Comparison of ENCODE assay signal across 1 cellular context in the genomic region with DNA sequence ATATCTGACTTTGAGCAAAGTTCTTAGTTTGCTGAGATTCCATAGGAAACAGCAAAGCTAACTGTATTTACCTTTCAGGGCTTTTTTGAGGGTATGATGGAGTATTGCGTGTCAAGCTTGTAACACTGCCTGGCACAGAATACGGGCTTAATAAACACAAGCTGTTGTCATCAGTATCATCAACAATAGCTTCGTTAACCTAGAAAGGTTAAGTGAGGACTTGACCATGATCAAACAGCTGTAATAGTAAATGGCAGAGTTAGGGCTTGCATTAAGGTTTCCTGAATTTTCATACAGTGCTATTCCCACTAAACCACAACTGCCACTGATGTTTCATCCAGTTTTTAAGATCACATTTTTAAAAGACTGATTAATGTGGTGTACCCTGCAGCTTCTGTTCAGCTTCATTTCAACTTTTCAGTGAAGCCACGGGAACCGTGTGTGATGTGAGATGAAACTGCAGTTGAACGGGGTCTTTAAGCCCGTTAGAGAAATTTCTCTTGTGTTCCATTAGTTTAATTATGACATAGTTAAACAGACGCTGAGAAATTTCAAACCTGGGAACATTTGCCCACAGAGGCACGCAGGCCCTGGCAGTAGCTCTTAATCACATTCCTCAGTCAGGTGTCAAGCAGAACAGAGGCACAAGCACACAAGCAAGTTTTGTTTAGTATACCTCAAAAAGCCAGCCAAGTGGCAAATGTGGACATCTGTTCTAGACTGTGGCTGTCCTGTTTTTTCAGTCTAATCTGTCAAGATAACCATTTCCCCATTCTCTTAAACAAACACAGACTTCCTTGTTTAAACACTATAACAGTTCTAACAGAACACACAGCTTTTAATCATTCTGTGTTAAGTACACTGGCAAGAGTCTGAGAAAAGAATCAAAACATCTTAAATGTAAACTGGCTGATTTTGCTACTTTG.
TF ChIP-seq lines count a peak whose summit lies in the region.

No MANE protein-coding gene starts in this region.

TF ChIP-seq in HepG2, 621 proteins besides CTCF, POLR2A, EP300 and RAD21 (continued from another document and continues in another):
- TF ChIP-seq NR2F6 (IDR thresholded peaks at IDR 0.05) = peak; percentile 84
- peak; percentile 81 for TF ChIP-seq NR2F6 (CRISPR knock-in tag; IDR thresholded peaks at IDR 0.05)
- peak; percentile 30; the same call in 1 of the 2 replicates for TF ChIP-seq ZNF12 (CRISPR knock-in tag; IDR thresholded peaks at IDR 0.05)
- no peak for TF ChIP-seq SRSF9 (IDR thresholded peaks at IDR 0.05; ENCODE audit: borderline replicate concordance, insufficient read depth, low read depth, low read length, poor library complexity, severe bottlenecking)
- TF ChIP-seq SMARCE1 (IDR thresholded peaks at IDR 0.05; ENCODE audit: borderline replicate concordance) = no peak
- TF ChIP-seq ZNF709 (CRISPR knock-in tag; IDR thresholded peaks at IDR 0.05) = no peak
- no peak for TF ChIP-seq ZNF274 (CRISPR knock-in tag; IDR thresholded peaks at IDR 0.05)
- no peak for TF ChIP-seq NRL (CRISPR knock-in tag; IDR thresholded peaks at IDR 0.05; ENCODE audit: borderline replicate concordance)
- peak; percentile 88 for TF ChIP-seq RARA (CRISPR knock-in tag; IDR thresholded peaks at IDR 0.05)
- TF ChIP-seq, protein P1, sequence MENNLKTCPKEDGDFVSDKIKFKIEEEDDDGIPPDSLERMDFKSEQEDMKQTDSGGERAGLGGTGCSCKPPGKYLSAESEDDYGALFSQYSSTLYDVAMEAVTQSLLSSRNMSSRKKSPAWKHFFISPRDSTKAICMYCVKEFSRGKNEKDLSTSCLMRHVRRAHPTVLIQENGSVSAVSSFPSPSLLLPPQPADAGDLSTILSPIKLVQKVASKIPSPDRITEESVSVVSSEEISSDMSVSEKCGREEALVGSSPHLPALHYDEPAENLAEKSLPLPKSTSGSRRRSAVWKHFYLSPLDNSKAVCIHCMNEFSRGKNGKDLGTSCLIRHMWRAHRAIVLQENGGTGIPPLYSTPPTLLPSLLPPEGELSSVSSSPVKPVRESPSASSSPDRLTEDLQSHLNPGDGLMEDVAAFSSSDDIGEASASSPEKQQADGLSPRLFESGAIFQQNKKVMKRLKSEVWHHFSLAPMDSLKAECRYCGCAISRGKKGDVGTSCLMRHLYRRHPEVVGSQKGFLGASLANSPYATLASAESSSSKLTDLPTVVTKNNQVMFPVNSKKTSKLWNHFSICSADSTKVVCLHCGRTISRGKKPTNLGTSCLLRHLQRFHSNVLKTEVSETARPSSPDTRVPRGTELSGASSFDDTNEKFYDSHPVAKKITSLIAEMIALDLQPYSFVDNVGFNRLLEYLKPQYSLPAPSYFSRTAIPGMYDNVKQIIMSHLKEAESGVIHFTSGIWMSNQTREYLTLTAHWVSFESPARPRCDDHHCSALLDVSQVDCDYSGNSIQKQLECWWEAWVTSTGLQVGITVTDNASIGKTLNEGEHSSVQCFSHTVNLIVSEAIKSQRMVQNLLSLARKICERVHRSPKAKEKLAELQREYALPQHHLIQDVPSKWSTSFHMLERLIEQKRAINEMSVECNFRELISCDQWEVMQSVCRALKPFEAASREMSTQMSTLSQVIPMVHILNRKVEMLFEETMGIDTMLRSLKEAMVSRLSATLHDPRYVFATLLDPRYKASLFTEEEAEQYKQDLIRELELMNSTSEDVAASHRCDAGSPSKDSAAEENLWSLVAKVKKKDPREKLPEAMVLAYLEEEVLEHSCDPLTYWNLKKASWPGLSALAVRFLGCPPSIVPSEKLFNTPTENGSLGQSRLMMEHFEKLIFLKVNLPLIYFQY (CRISPR knock-in tag; IDR thresholded peaks at IDR 0.05; ENCODE audit: borderline replicate concordance) = no peak
- TF ChIP-seq MXI1 (IDR thresholded peaks at IDR 0.05; ENCODE audit: borderline replicate concordance, low read depth, low read length) = peak; percentile 23; the same call in 1 of the 3 replicates
- TF ChIP-seq BORCS8-MEF2B (CRISPR knock-in tag; IDR thresholded peaks at IDR 0.05) = no peak
- TF ChIP-seq, protein P2, sequence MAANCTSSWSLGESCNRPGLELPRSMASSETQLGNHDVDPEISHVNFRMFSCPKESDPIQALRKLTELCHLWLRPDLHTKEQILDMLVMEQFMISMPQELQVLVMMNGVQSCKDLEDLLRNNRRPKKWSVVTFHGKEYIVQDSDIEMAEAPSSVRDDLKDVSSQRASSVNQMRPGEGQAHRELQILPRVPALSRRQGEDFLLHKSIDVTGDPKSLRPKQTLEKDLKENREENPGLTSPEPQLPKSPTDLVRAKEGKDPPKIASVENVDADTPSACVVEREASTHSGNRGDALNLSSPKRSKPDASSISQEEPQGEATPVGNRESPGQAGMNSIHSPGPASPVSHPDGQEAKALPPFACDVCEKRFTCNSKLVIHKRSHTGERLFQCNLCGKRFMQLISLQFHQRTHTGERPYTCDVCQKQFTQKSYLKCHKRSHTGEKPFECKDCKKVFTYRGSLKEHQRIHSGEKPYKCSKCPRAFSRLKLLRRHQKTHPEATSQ (CRISPR knock-in tag; IDR thresholded peaks at IDR 0.05; ENCODE audit: borderline replicate concordance) = peak; percentile 4; the same call in 1 of the 2 replicates
- no peak for TF ChIP-seq GABPA (IDR thresholded peaks at IDR 0.05; ENCODE audit: low read depth, low read length)
- TF ChIP-seq GABPA (CRISPR knock-in tag; IDR thresholded peaks at IDR 0.05; ENCODE audit: low read depth) = 0 out of 2 replicates have a peak, but pooled peaks have one; percentile 8
- TF ChIP-seq, protein P3, sequence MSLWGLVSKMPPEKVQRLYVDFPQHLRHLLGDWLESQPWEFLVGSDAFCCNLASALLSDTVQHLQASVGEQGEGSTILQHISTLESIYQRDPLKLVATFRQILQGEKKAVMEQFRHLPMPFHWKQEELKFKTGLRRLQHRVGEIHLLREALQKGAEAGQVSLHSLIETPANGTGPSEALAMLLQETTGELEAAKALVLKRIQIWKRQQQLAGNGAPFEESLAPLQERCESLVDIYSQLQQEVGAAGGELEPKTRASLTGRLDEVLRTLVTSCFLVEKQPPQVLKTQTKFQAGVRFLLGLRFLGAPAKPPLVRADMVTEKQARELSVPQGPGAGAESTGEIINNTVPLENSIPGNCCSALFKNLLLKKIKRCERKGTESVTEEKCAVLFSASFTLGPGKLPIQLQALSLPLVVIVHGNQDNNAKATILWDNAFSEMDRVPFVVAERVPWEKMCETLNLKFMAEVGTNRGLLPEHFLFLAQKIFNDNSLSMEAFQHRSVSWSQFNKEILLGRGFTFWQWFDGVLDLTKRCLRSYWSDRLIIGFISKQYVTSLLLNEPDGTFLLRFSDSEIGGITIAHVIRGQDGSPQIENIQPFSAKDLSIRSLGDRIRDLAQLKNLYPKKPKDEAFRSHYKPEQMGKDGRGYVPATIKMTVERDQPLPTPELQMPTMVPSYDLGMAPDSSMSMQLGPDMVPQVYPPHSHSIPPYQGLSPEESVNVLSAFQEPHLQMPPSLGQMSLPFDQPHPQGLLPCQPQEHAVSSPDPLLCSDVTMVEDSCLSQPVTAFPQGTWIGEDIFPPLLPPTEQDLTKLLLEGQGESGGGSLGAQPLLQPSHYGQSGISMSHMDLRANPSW (CRISPR knock-in tag; IDR thresholded peaks at IDR 0.05; ENCODE audit: borderline replicate concordance) = peak; percentile 71; the same call in 1 of the 2 replicates
- TF ChIP-seq ZFP37 (CRISPR knock-in tag; IDR thresholded peaks at IDR 0.05; ENCODE audit: borderline replicate concordance) = no peak
- no peak for TF ChIP-seq SMAD1 (CRISPR knock-in tag; IDR thresholded peaks at IDR 0.05; ENCODE audit: borderline replicate concordance, low read depth)
- TF ChIP-seq HMG20B (CRISPR knock-in tag; conservative IDR thresholded peaks at IDR 0.05) = peak; percentile 82
- TF ChIP-seq ZBTB1 (CRISPR knock-in tag; IDR thresholded peaks at IDR 0.05; ENCODE audit: borderline replicate concordance) = no peak
- peak; percentile 89 for TF ChIP-seq NCOR1 (IDR thresholded peaks at IDR 0.05; ENCODE audit: borderline replicate concordance, low read length)
- no peak for TF ChIP-seq NKX3-1 (CRISPR knock-in tag; IDR thresholded peaks at IDR 0.05)
- peak; percentile 89 for TF ChIP-seq ZNF292 (CRISPR knock-in tag; IDR thresholded peaks at IDR 0.05; ENCODE audit: borderline replicate concordance, low read depth)
- no peak for TF ChIP-seq HIVEP1 (CRISPR knock-in tag; IDR thresholded peaks at IDR 0.05)
- TF ChIP-seq, protein P4, sequence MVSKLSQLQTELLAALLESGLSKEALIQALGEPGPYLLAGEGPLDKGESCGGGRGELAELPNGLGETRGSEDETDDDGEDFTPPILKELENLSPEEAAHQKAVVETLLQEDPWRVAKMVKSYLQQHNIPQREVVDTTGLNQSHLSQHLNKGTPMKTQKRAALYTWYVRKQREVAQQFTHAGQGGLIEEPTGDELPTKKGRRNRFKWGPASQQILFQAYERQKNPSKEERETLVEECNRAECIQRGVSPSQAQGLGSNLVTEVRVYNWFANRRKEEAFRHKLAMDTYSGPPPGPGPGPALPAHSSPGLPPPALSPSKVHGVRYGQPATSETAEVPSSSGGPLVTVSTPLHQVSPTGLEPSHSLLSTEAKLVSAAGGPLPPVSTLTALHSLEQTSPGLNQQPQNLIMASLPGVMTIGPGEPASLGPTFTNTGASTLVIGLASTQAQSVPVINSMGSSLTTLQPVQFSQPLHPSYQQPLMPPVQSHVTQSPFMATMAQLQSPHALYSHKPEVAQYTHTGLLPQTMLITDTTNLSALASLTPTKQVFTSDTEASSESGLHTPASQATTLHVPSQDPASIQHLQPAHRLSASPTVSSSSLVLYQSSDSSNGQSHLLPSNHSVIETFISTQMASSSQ (IDR thresholded peaks at IDR 0.05; ENCODE audit: low read depth) = peak; percentile 75
- TF ChIP-seq, protein P4 (CRISPR knock-in tag; IDR thresholded peaks at IDR 0.05; ENCODE audit: borderline replicate concordance) = peak; percentile 94
- peak; percentile 70; the same call in 1 of the 2 replicates for TF ChIP-seq ETV5 (CRISPR knock-in tag; IDR thresholded peaks at IDR 0.05; ENCODE audit: borderline replicate concordance)
- TF ChIP-seq NFKBIZ (CRISPR knock-in tag; IDR thresholded peaks at IDR 0.05) = peak; percentile 42; the same call in 1 of the 2 replicates
- TF ChIP-seq NR2F2 (IDR thresholded peaks at IDR 0.05; ENCODE audit: borderline replicate concordance, low read depth) = peak; percentile 77
- peak; percentile 93 for TF ChIP-seq GFI1 (CRISPR knock-in tag; IDR thresholded peaks at IDR 0.05; ENCODE audit: borderline replicate concordance)
- TF ChIP-seq ZNF644 (CRISPR knock-in tag; IDR thresholded peaks at IDR 0.05; ENCODE audit: low read depth) = peak; percentile 72
- TF ChIP-seq, protein P5, sequence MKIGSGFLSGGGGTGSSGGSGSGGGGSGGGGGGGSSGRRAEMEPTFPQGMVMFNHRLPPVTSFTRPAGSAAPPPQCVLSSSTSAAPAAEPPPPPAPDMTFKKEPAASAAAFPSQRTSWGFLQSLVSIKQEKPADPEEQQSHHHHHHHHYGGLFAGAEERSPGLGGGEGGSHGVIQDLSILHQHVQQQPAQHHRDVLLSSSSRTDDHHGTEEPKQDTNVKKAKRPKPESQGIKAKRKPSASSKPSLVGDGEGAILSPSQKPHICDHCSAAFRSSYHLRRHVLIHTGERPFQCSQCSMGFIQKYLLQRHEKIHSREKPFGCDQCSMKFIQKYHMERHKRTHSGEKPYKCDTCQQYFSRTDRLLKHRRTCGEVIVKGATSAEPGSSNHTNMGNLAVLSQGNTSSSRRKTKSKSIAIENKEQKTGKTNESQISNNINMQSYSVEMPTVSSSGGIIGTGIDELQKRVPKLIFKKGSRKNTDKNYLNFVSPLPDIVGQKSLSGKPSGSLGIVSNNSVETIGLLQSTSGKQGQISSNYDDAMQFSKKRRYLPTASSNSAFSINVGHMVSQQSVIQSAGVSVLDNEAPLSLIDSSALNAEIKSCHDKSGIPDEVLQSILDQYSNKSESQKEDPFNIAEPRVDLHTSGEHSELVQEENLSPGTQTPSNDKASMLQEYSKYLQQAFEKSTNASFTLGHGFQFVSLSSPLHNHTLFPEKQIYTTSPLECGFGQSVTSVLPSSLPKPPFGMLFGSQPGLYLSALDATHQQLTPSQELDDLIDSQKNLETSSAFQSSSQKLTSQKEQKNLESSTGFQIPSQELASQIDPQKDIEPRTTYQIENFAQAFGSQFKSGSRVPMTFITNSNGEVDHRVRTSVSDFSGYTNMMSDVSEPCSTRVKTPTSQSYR (CRISPR knock-in tag; IDR thresholded peaks at IDR 0.05; ENCODE audit: borderline replicate concordance) = no peak
- no peak for TF ChIP-seq ZNF552 (CRISPR knock-in tag; IDR thresholded peaks at IDR 0.05; ENCODE audit: borderline replicate concordance)
- no peak for TF ChIP-seq REXO4 (CRISPR knock-in tag; IDR thresholded peaks at IDR 0.05; ENCODE audit: borderline replicate concordance)
- TF ChIP-seq WIZ (CRISPR knock-in tag; IDR thresholded peaks at IDR 0.05) = 0 out of 2 replicates have a peak, but pooled peaks have one; percentile 40
- no peak for TF ChIP-seq ZNF781 (CRISPR knock-in tag; IDR thresholded peaks at IDR 0.05; ENCODE audit: borderline replicate concordance, not compliant biosample characterization)
- TF ChIP-seq RXRB (CRISPR knock-in tag; IDR thresholded peaks at IDR 0.05; ENCODE audit: borderline replicate concordance) = peak; percentile 93
- no peak for TF ChIP-seq ZNF563 (CRISPR knock-in tag; IDR thresholded peaks at IDR 0.05)
- no peak; the same call in 1 of the 2 replicates for TF ChIP-seq CCDC6 (CRISPR knock-in tag; IDR thresholded peaks at IDR 0.05)
- peak; percentile 96 for TF ChIP-seq PPARG (CRISPR knock-in tag; conservative IDR thresholded peaks at IDR 0.05)
- peak; percentile 95 for TF ChIP-seq HOXD1 (CRISPR knock-in tag; IDR thresholded peaks at IDR 0.05)
- TF ChIP-seq, protein P6, sequence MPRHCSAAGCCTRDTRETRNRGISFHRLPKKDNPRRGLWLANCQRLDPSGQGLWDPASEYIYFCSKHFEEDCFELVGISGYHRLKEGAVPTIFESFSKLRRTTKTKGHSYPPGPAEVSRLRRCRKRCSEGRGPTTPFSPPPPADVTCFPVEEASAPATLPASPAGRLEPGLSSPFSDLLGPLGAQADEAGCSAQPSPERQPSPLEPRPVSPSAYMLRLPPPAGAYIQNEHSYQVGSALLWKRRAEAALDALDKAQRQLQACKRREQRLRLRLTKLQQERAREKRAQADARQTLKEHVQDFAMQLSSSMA (CRISPR knock-in tag; IDR thresholded peaks at IDR 0.05) = no peak
- peak; percentile 37; the same call in 1 of the 2 replicates for TF ChIP-seq ATF1 (CRISPR knock-in tag; IDR thresholded peaks at IDR 0.05)
- TF ChIP-seq SALL1 (CRISPR knock-in tag; IDR thresholded peaks at IDR 0.05) = peak; percentile 64
- TF ChIP-seq SCMH1 (CRISPR knock-in tag; IDR thresholded peaks at IDR 0.05; ENCODE audit: borderline replicate concordance) = no peak
- TF ChIP-seq IRF2 (CRISPR knock-in tag; IDR thresholded peaks at IDR 0.05) = peak; percentile 60; the same call in 1 of the 2 replicates
- peak; percentile 48; the same call in 1 of the 2 replicates for TF ChIP-seq HOXA3 (CRISPR knock-in tag; IDR thresholded peaks at IDR 0.05)
- TF ChIP-seq ZNF607 (CRISPR knock-in tag; IDR thresholded peaks at IDR 0.05; ENCODE audit: borderline replicate concordance) = 0 out of 2 replicates have a peak, but pooled peaks have one; percentile 36
